8 cellular contexts compared by ENCODE assay signal in genomic region chr7:94656925-94657731, GRCh38. TPM values are rescaled to one million over a fixed set of nuclear protein-coding genes. Genes with fewer than 3 reads are reported as not detected.
A peak's percentile ranks its signal among the peaks of the same experiment; 100 is the strongest.
DNase-seq lines count a peak whose midpoint lies in the region; ATAC-seq and TF ChIP-seq lines count a peak whose summit lies in the region.

No MANE protein-coding gene starts in this region.

- peak overlapping the region; percentile 55 for H3K4me3 Mint-ChIP-seq in activated naive CD4-positive, alpha-beta T cell treated with anti-CD3 and anti-CD28 coated beads, Interleukin-2, amount 10 ng/mL, durations not matched to agents 7 days and 5 days

- no peak for ATAC-seq in left lobe of liver
- ATAC-seq in HG02571 (IDR thresholded peaks at IDR 0.05; ENCODE audit: unreplicated experiment), result no peak

- no peaks in the 10 kb centered on the region for H3K36me3 ChIP-seq in GM06990 (ENCODE audit: control insufficient read depth, insufficient read depth, low read length)

- no peaks in the 10 kb centered on the region for H3K9me3 Mint-ChIP-seq in activated naive CD4-positive, alpha-beta T cell treated with anti-CD3 and anti-CD28 coated beads, Interleukin-2, amount 10 ng/mL, durations not matched to agents 7 days and 5 days

- CTCF ChIA-PET in activated naive CD4-positive, alpha-beta T cell treated with anti-CD3 and anti-CD28 coated beads, Interleukin-2, amount 10 ng/mL, durations not matched to agents 7 days and 5 days (lab: Charles Lee), result interaction anchor here (0.6 to 1.4 kb wide), 4 partner anchors 67 to 822 kb away, joined by 3 to 4 read pairs (median 3); no protein-coding TSS in a partner anchor

- TF ChIP-seq CTCF in GM06990 (IDR thresholded peaks at IDR 0.05; ENCODE audit: insufficient read depth, low read length, poor library complexity, severe bottlenecking), result no peak

- H3K27ac Mint-ChIP-seq in activated naive CD4-positive, alpha-beta T cell treated with anti-CD3 and anti-CD28 coated beads, Interleukin-2, amount 10 ng/mL, durations not matched to agents 7 days and 5 days, result peak overlapping the region; percentile 81

- H3K27me3 Mint-ChIP-seq in activated naive CD4-positive, alpha-beta T cell treated with anti-CD3 and anti-CD28 coated beads, Interleukin-2, amount 10 ng/mL, durations not matched to agents 7 days and 5 days, result peaks cover 27% of the 10 kb centered on the region

- DNase-seq in GM06990 (ENCODE audit: extremely low read depth, insufficient read length) (peak; percentile 56), NCI-H1930 (lab: John Stamatoyannopoulos, UW) (peak; percentile 37 to 56), glomerular visceral epithelial cell (ENCODE audit: extremely low spot score) (peak; percentile 30), putamen (ENCODE audit: low spot score) (peak; percentile 60), left lobe of liver (ENCODE audit: low spot score) (no peak), GM19240 (ENCODE audit: insufficient read length, low spot score) (no peak)
- DNase-seq in activated naive CD4-positive, alpha-beta T cell treated with anti-CD3 and anti-CD28 coated beads, Interleukin-2, amount 10 ng/mL, durations not matched to agents 7 days and 5 days, result peak; percentile 38

- H3K36me3 Mint-ChIP-seq in activated naive CD4-positive, alpha-beta T cell treated with anti-CD3 and anti-CD28 coated beads, Interleukin-2, amount 10 ng/mL, durations not matched to agents 7 days and 5 days, result no peaks in the 10 kb centered on the region

- no peaks in the 10 kb centered on the region for H3K27me3 ChIP-seq in GM06990 (replicated peaks; ENCODE audit: control insufficient read depth, insufficient read depth, low read length)

- peak overlapping the region; percentile 65 for H3K4me3 ChIP-seq in GM06990 (replicated peaks; ENCODE audit: low read depth, low read length)

- peaks cover 23% of the 10 kb centered on the region for H3K4me1 Mint-ChIP-seq in activated naive CD4-positive, alpha-beta T cell treated with anti-CD3 and anti-CD28 coated beads, Interleukin-2, amount 10 ng/mL, durations not matched to agents 7 days and 5 days

RNA-seq across cellular contexts. Expression of gene SGCE, which starts 1.2 kb away (rescaled TPM):
- 6.5 TPM for total RNA-seq in left lobe of liver

Comparison
In these comparisons a context has a peak if more than half of its experiments do, and no peak if none do; other contexts are left out.
1. DNase-seq: peak in GM06990 (single experiment), NCI-H1930 (2 of 2), activated naive CD4-positive, alpha-beta T cell treated with anti-CD3 and anti-CD28 coated beads, Interleukin-2, amount 10 ng/mL, durations not matched to agents 7 days and 5 days (single experiment), glomerular visceral epithelial cell (single experiment) and putamen (single experiment); none in left lobe of liver (single experiment) and GM19240 (single experiment).